8 cellular contexts compared by ENCODE assay signal in the genomic region with DNA sequence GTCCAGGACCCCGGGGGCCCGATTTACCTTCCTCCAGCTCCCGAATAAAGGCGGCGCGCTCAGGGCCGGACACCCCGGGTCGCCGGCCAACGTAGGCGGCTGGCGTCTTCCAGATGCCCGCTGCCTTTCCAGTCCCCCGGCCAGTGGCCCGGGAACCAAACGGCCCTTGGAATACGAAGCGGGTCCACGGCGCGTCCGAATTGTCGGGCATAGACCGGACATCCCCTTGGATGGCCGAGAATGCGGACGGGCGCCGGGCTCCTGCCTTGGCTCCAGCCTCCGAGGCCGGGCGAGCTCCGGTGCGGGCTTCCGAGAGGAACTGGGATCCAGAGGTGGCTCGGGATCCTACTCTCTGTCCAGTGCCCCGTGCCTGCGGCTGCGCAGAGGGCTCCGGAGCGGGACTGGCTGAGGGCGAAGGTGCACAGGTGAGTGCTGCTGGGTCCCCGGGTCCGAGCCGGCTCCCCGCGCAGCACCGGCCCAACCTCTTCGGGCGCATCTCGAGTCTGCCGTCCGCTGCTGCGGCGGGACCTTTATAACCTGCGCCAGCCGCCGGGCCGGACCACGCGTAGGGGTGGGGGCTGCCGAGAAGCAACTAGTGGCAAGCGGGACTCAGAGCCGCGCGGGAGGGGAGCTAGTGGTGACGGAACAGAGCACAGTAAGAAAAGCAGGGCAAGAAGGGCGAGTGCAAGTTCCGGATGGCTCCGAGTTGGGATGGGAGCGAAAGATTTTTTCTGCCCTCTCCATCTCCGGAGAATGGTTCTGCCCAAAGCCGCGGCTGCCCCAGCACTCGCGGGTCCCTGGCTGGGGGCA. TPM values are rescaled to one million over a fixed set of nuclear protein-coding genes. Genes with fewer than 3 reads are reported as not detected.
A peak's percentile ranks its signal among the peaks of the same experiment; 100 is the strongest.
DNase-seq lines count a peak whose midpoint lies in the region; ATAC-seq and TF ChIP-seq lines count a peak whose summit lies in the region.

A gene with protein sequence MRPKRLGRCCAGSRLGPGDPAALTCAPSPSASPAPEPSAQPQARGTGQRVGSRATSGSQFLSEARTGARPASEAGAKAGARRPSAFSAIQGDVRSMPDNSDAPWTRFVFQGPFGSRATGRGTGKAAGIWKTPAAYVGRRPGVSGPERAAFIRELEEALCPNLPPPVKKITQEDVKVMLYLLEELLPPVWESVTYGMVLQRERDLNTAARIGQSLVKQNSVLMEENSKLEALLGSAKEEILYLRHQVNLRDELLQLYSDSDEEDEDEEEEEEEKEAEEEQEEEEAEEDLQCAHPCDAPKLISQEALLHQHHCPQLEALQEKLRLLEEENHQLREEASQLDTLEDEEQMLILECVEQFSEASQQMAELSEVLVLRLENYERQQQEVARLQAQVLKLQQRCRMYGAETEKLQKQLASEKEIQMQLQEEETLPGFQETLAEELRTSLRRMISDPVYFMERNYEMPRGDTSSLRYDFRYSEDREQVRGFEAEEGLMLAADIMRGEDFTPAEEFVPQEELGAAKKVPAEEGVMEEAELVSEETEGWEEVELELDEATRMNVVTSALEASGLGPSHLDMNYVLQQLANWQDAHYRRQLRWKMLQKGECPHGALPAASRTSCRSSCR (minus strand): TSS at position 505 of the 810 bp plus-strand sequence. CDS start 9 bp downstream, at position 496.

- peak within 1 kb of the TSS; percentile 56 for H2AFZ ChIP-seq in parathyroid adenoma

- no peak within 1 kb of the TSS for H3K27ac Mint-ChIP-seq in HFFc6
- no peak within 1 kb of the TSS for H3K27ac Mint-ChIP-seq in activated T-cell treated with anti-CD3 and anti-CD28 coated beads, Interleukin-2, amount 50 U/mL, for 72 hours

- no peak for TF ChIP-seq CTCF in AG04449 (IDR thresholded peaks at IDR 0.05; ENCODE audit: insufficient read depth, low read length, missing control alignments)
- no peak for TF ChIP-seq CTCF in HFFc6 (IDR thresholded peaks at IDR 0.05)
- TF ChIP-seq CTCF in parathyroid adenoma (IDR thresholded peaks at IDR 0.05) = no peak

- H3K36me3 Mint-ChIP-seq in HFFc6 (ENCODE audit: low read depth) = no peaks in the 10 kb centered on the region
- no peaks in the 10 kb centered on the region for H3K36me3 Mint-ChIP-seq in activated T-cell treated with anti-CD3 and anti-CD28 coated beads, Interleukin-2, amount 50 U/mL, for 72 hours (ENCODE audit: insufficient read depth in 2 of 2)

- no peak within 1 kb of the TSS for H3K9ac ChIP-seq in parathyroid adenoma

- H3K9me3 ChIP-seq in parathyroid adenoma (ENCODE audit: control insufficient read depth, low read length) = no peaks in the 10 kb centered on the region

- POLR2A ChIA-PET in AG04449 (lab: Yijun Ruan, JAX) = interaction anchor here (0.9 kb wide), 1 partner anchor 52 kb away, joined by 3 read pairs; a partner anchor contains a TSS

- peak within 1 kb of the TSS; percentile 68 for H3K4me3 Mint-ChIP-seq in HFFc6
- H3K4me3 Mint-ChIP-seq in activated T-cell treated with anti-CD3 and anti-CD28 coated beads, Interleukin-2, amount 50 U/mL, for 72 hours = peak within 1 kb of the TSS; percentile 72 to 84

- no peaks in the 10 kb centered on the region for H3K9me3 Mint-ChIP-seq in HFFc6
- no peaks in the 10 kb centered on the region for H3K9me3 Mint-ChIP-seq in activated T-cell treated with anti-CD3 and anti-CD28 coated beads, Interleukin-2, amount 50 U/mL, for 72 hours

- CTCF ChIA-PET in AG04449 (lab: Yijun Ruan, JAX) = interaction anchor here (1.3 to 4.9 kb wide), 5 partner anchors 9 to 225 kb away, joined by 3 to 189 read pairs (median 6); no protein-coding TSS in a partner anchor

- H3K27me3 ChIP-seq in parathyroid adenoma (ENCODE audit: control insufficient read depth, insufficient read depth, low read length) = peaks cover 4% of the 10 kb centered on the region

- H3K79me2 ChIP-seq in parathyroid adenoma = no peaks in the 10 kb centered on the region

- no peak for DNase-seq in AG04449 (ENCODE audit: low read depth, low spot score)
- DNase-seq in HFFc6 = no peak
- peak; percentile 35 to 45 for DNase-seq in activated T-cell treated with anti-CD3 and anti-CD28 coated beads, Interleukin-2, amount 50 U/mL, for 72 hours
- peak; percentile 34 for DNase-seq in glomerular visceral epithelial cell (ENCODE audit: extremely low spot score)
- no peak for DNase-seq in ureter (ENCODE audit: low spot score)
- no peak for DNase-seq in NCI-H1092 treated with DMSO at 0.1 percent for 48 hours (lab: John Stamatoyannopoulos, UW)
- DNase-seq in HCEC 1CT = no peak

- H3K4me2 ChIP-seq in parathyroid adenoma (ENCODE audit: low read length) = peak within 1 kb of the TSS; percentile 62

- H3K27me3 Mint-ChIP-seq in HFFc6 (ENCODE audit: insufficient read depth) = peaks cover 51% of the 10 kb centered on the region
- peaks cover 72% of the 10 kb centered on the region for H3K27me3 Mint-ChIP-seq in activated T-cell treated with anti-CD3 and anti-CD28 coated beads, Interleukin-2, amount 50 U/mL, for 72 hours (ENCODE audit: low read depth)

- no peaks in the 10 kb centered on the region for H3K36me3 ChIP-seq in parathyroid adenoma (ENCODE audit: control insufficient read depth, insufficient read depth, low read length)

- H3K4me3 ChIP-seq in AG04449 (ENCODE audit: low read depth, low read length) (peak within 1 kb of the TSS; percentile 41), parathyroid adenoma (ENCODE audit: low read depth, low read length) (peak within 1 kb of the TSS; percentile 33)

- peaks cover 12% of the 10 kb centered on the region for H3K4me1 Mint-ChIP-seq in HFFc6 (ENCODE audit: low read depth)
- H3K4me1 Mint-ChIP-seq in activated T-cell treated with anti-CD3 and anti-CD28 coated beads, Interleukin-2, amount 50 U/mL, for 72 hours (ENCODE audit: low read depth) = peaks cover 17% of the 10 kb centered on the region

- peaks cover 7% of the 10 kb centered on the region for H3K4me1 ChIP-seq in parathyroid adenoma

- ATAC-seq in activated T-cell treated with anti-CD3 and anti-CD28 coated beads, Interleukin-2, amount 50 U/mL, for 72 hours (replicated peaks in 1 of 2) = peak; percentile 32 to 33

- no peak within 1 kb of the TSS for H3K27ac ChIP-seq in parathyroid adenoma

RNA-seq across cellular contexts. Expression of the gene that starts here (rescaled TPM):
- under 1 TPM in 2 of 6 experiments, not detected in 4; 0.09 to 0.12 TPM for total RNA-seq in HFFc6 (2021; fragmentation: NEBNext Ultra II Directional; extraction: Animal tissue kit (Norgen Biotek cat#: 25700))
- under 1 TPM; 0.17 to 0.21 TPM for total RNA-seq in activated T-cell treated with anti-CD3 and anti-CD28 coated beads, Interleukin-2, amount 50 U/mL, for 72 hours
- total RNA-seq in ureter = 0.47 TPM

Comparison
In these comparisons a context has a peak if more than half of its experiments do, and no peak if none do; other contexts are left out.
1. Peak in DNase-seq and ATAC-seq in activated T-cell treated with anti-CD3 and anti-CD28 coated beads, Interleukin-2, amount 50 U/mL, for 72 hours; RNA of the gene not detected or under 1 TPM.